Comparison of ENCODE assay signal across 3 cellular contexts in the genomic region with DNA sequence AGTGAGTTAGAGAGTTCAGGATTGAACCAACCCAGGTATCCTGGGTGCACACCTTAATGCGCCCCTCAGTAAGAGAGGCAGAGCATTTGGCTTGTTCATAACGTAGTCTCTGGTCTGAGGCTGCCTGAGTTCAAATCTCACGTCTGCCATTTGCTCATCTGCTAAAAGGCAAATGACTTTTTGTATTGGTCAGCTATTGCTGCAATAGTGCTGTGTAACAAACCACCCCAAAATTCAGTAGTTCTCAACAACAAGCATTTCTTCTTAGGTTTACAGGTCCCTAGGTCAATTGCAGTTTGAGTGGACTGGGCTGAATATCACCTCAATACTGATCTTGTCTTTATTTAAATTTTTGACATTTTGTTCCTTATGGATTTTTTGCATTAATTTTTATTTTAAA.
TF ChIP-seq lines count a peak whose summit lies in the region.

No MANE protein-coding gene starts in this region.

TF ChIP-seq in HEK293, 187 proteins besides CTCF, POLR2A, EP300 and RAD21:
- TF ChIP-seq RBAK (tag by site-specific recombination; IDR thresholded peaks at IDR 0.05) = peak; percentile 98
- TF ChIP-seq ZNF658 (tag by site-specific recombination; IDR thresholded peaks at IDR 0.05) = no peak
TF ChIP-seq in HEK293: peak in this region for 1.

TF ChIP-seq in WTC11, 78 proteins besides CTCF, POLR2A, EP300 and RAD21:
- TF ChIP-seq ERG (CRISPR knock-in tag; IDR thresholded peaks at IDR 0.05) (no peak), GTF2I (CRISPR knock-in tag; conservative IDR thresholded peaks at IDR 0.05) (0 out of 2 replicates have a peak, but pooled peaks have one; percentile 39)

TF ChIP-seq in H1, 55 proteins besides CTCF, POLR2A, EP300 and RAD21:
- TF ChIP-seq KDM1A (IDR thresholded peaks at IDR 0.05; ENCODE audit: borderline replicate concordance, low read length) (peak; percentile 52; the same call in 1 of the 2 replicates), POLR2AphosphoS5 (IDR thresholded peaks at IDR 0.05; ENCODE audit: low read depth, low read length) (no peak)
